ENCODE assay signal across 26 cellular contexts in genomic region chrX:123807825-123808416, GRCh38. TPM values are rescaled to one million over a fixed set of nuclear protein-coding genes. Genes with fewer than 3 reads are reported as not detected.
DNase-seq lines count a peak whose midpoint lies in the region; ATAC-seq, FAIRE-seq and TF ChIP-seq lines count a peak whose summit lies in the region.
"Had no signal": no experiment of that assay in that cellular context is flagged by ENCODE, and none has a peak within 500 bp of the region (broad histone marks: within the 10 kb centered on the region; RNA-seq: fewer than 3 reads in every experiment).

No MANE protein-coding gene starts in this region.

- H2AFZ ChIP-seq in astrocyte (ENCODE audit: low read depth, low read length), result no peak overlapping the region

- no peaks in the 10 kb centered on the region for H4K20me1 ChIP-seq in astrocyte (ENCODE audit: insufficient read depth, low read length)

- FAIRE-seq in astrocyte (lab: Jason Lieb, UNC), result peak; percentile 97
- FAIRE-seq: D721Med, H1 had no signal

- ATAC-seq in left colon, result peak; percentile 60
- ATAC-seq in GM19324 (IDR thresholded peaks at IDR 0.05; ENCODE audit: low FRiP score, unreplicated experiment), result no peak
- no peak for ATAC-seq in heart right ventricle
- ATAC-seq in HG03196 (IDR thresholded peaks at IDR 0.05; ENCODE audit: unreplicated experiment), result no peak
- ATAC-seq: activated CD8-positive, alpha-beta T cell treated with anti-CD3 and anti-CD28 coated beads, Interleukin-2, amount 10 ng/mL, durations not matched to agents 7 days and 5 days; gastrocnemius medialis; left lobe of liver; sciatic nerve had no signal

- H3K4me1 Mint-ChIP-seq in astrocyte (ENCODE audit: low read depth, unreplicated experiment), result peaks cover 3% of the 10 kb centered on the region

- no peak overlapping the region for H3K4me2 ChIP-seq in astrocyte (ENCODE audit: low read length)

- H3K27me3 ChIP-seq in astrocyte (ENCODE audit: insufficient read depth, low read length) (no peaks in the 10 kb centered on the region), heart right ventricle (no peaks in the 10 kb centered on the region)
- H3K27me3 ChIP-seq: adrenal gland, gastrocnemius medialis had no signal

- peaks cover 1% of the 10 kb centered on the region for H3K27me3 Mint-ChIP-seq in astrocyte (ENCODE audit: low read depth, unreplicated experiment)
- H3K27me3 Mint-ChIP-seq: activated B cell treated with CpG ODN at 0.5 μM for 24 hours had no signal

- H3K36me3 ChIP-seq in astrocyte (ENCODE audit: insufficient read depth, low read length) (no peaks in the 10 kb centered on the region), heart right ventricle (no peaks in the 10 kb centered on the region)
- H3K36me3 ChIP-seq: adrenal gland, gastrocnemius medialis had no signal

- no peaks in the 10 kb centered on the region for H3K9me3 Mint-ChIP-seq in astrocyte (ENCODE audit: unreplicated experiment)
- H3K9me3 Mint-ChIP-seq: activated B cell treated with CpG ODN at 0.5 μM for 24 hours had no signal

- no peak overlapping the region for H3K4me3 Mint-ChIP-seq in astrocyte (ENCODE audit: unreplicated experiment)
- H3K4me3 Mint-ChIP-seq: activated B cell treated with CpG ODN at 0.5 μM for 24 hours; activated CD8-positive, alpha-beta T cell treated with anti-CD3 and anti-CD28 coated beads, Interleukin-2, amount 10 ng/mL, durations not matched to agents 7 days and 5 days had no signal

- TF ChIP-seq CTCF in astrocyte (IDR thresholded peaks at IDR 0.05; ENCODE audit: insufficient read depth, low read depth, low read length) (no peak), heart right ventricle (IDR thresholded peaks at IDR 0.05) (no peak)

- DNase-seq in COR-L47 (lab: John Stamatoyannopoulos, UW) (peak; percentile 12), M059J (ENCODE audit: low read depth) (peak; percentile 51), astrocyte (ENCODE audit: low read depth) (peak; percentile 18), left colon (no peak), NCI-H2171 (lab: John Stamatoyannopoulos, UW) (no peak), heart right ventricle (no peak)
- DNase-seq: activated B cell treated with CpG ODN at 0.5 μM for 24 hours; activated CD8-positive, alpha-beta T cell treated with anti-CD3 and anti-CD28 coated beads, Interleukin-2, amount 10 ng/mL, durations not matched to agents 7 days and 5 days; adrenal gland; AML-193; central memory CD4-positive, alpha-beta T cell; effector CD4-positive, alpha-beta T cell; gastrocnemius medialis; KBM-7; NCI-H1092 treated with DMSO at 0.1 percent for 48 hours; NCI-H226; occipital lobe; SHP77 treated with DMSO at 0.1 percent for 48 hours; stimulated activated CD4-positive, alpha-beta T cell treated with anti-CD3 and anti-CD28 coated beads, Interleukin-2, amount 100 ng/mL, for 48 hours had no signal

- H3K9me3 ChIP-seq in astrocyte (ENCODE audit: insufficient read depth, low read depth, low read length), result no peaks in the 10 kb centered on the region
- H3K9me3 ChIP-seq in heart right ventricle, result no peaks in the 10 kb centered on the region
- H3K9me3 ChIP-seq: adrenal gland, gastrocnemius medialis had no signal

- H3K4me1 ChIP-seq in astrocyte (ENCODE audit: insufficient read depth, low read length) (peaks cover 6% of the 10 kb centered on the region), heart right ventricle (peaks cover 0 to 8% (median 0%) of the 10 kb centered on the region in 9 donors)
- H3K4me1 ChIP-seq: adrenal gland, gastrocnemius medialis had no signal

- 58 to 62% methylated on average over 3 of the region's 3 CpGs for WGBS in heart right ventricle, 2 donors

- H3K36me3 Mint-ChIP-seq in astrocyte (ENCODE audit: low read depth, unreplicated experiment), result no peaks in the 10 kb centered on the region

- H3K79me2 ChIP-seq in astrocyte (ENCODE audit: insufficient read depth, low read length), result no peaks in the 10 kb centered on the region

- H3K9ac ChIP-seq in astrocyte (ENCODE audit: low read length), result no peak overlapping the region

- no peak overlapping the region for H3K27ac Mint-ChIP-seq in astrocyte (ENCODE audit: unreplicated experiment)
- H3K27ac Mint-ChIP-seq: activated B cell treated with CpG ODN at 0.5 μM for 24 hours; activated CD8-positive, alpha-beta T cell treated with anti-CD3 and anti-CD28 coated beads, Interleukin-2, amount 10 ng/mL, durations not matched to agents 7 days and 5 days had no signal

- intact Hi-C loops in left colon (cut with DNase I, micrococcal nuclease) (no loop called here), heart right ventricle (cut with DNase I) (no loop called here)

- H3K4me3 ChIP-seq in astrocyte (ENCODE audit: insufficient read depth, low read depth, low read length) (no peak overlapping the region), heart right ventricle (no peak overlapping the region)
- H3K4me3 ChIP-seq: adrenal gland, gastrocnemius medialis had no signal

- H3K27ac ChIP-seq in astrocyte (ENCODE audit: low read depth, low read length), result no peak overlapping the region
- no peak overlapping the region for H3K27ac ChIP-seq in heart right ventricle
- H3K27ac ChIP-seq: adrenal gland, gastrocnemius medialis, HL-60 had no signal

RNA-seq across cellular contexts. Expression of gene XIAP, which starts 51.9 kb away (rescaled TPM):
- total RNA-seq in M059J (2014; rRNA removed; shearing (Covaris generic)), result 29.8 and 44.2 TPM in 2 replicates
- 51.7 and 53.1 TPM in 2 replicates for total RNA-seq in astrocyte
- total RNA-seq in left colon, result 10 to 100 TPM; 81.0 to 89.0 TPM
- total RNA-seq in heart right ventricle, result 10 to 100 TPM; 22.2 to 34.6 (median 29.5) TPM
- polyA plus RNA-seq in heart right ventricle, result 1 to 10 TPM; 7.3 to 8.8 TPM

Comparison
In these comparisons a context has a peak if more than half of its experiments do, and no peak if none do; other contexts are left out.
1. DNase-seq: peak in COR-L47 (single experiment), M059J (single experiment) and astrocyte (single experiment); none in left colon (0 of 2), NCI-H2171 (single experiment) and heart right ventricle (0 of 2).